Comparison of ENCODE assay signal across 8 cellular contexts in genomic region chr9:70113403-70114022, GRCh38.
DNase-seq lines count a peak whose midpoint lies in the region; ATAC-seq and TF ChIP-seq lines count a peak whose summit lies in the region.

No MANE protein-coding gene starts in this region.

- peak; percentile 67 for ATAC-seq in WTC11

- CTCF ChIA-PET in WTC11 (lab: Charles Lee), result interaction anchor here (0.5 to 8.3 kb wide), 45 partner anchors 9 to 489 kb away, joined by 3 to 220 read pairs (median 6); partner anchors contain the start of genes APBA1 and MAMDC2

- peaks cover 5% of the 10 kb centered on the region for H3K36me3 Mint-ChIP-seq in WTC11

- POLR2A ChIA-PET in WTC11 (lab: Charles Lee), result no interaction called here

- no peaks in the 10 kb centered on the region for H3K27me3 Mint-ChIP-seq in WTC11 (ENCODE audit: low read depth)

- DNase-seq in SIG-M5 treated with dmso at 0.1 percent for 504 hours (lab: John Stamatoyannopoulos, UW; ENCODE audit: unreplicated experiment) (peak; percentile 45), SIG-M5 (lab: John Stamatoyannopoulos, UW) (no peak), H4 (ENCODE audit: low spot score) (peak; percentile 64), NCI-H1105 treated with DMSO at 0.1 percent for 48 hours (lab: John Stamatoyannopoulos, UW) (peak; percentile 51), WTC11 (ENCODE audit: low spot score) (peak; percentile 54), globus pallidus (ENCODE audit: low spot score) (peak; percentile 47), posterior cingulate gyrus (peak in 9 of 10 donors; percentile 14 to 93 (median 44))
- no peak for DNase-seq in central memory CD4-positive, alpha-beta T cell

- TF ChIP-seq CTCF in WTC11 (IDR thresholded peaks at IDR 0.05), result peak; percentile 59

- H3K4me1 Mint-ChIP-seq in WTC11, result peaks cover 51% of the 10 kb centered on the region

- H3K27ac Mint-ChIP-seq in WTC11, result peak overlapping the region; percentile 52; the same call in 1 of the 2 replicates

- H3K4me3 Mint-ChIP-seq in WTC11, result no peak overlapping the region

- peaks cover 5% of the 10 kb centered on the region for H3K9me3 Mint-ChIP-seq in WTC11

- intact Hi-C loops in posterior cingulate gyrus (cut with DNase I), result no loop called here

TF ChIP-seq in WTC11, 78 proteins besides CTCF, POLR2A, EP300 and RAD21:
- TF ChIP-seq, protein P1, sequence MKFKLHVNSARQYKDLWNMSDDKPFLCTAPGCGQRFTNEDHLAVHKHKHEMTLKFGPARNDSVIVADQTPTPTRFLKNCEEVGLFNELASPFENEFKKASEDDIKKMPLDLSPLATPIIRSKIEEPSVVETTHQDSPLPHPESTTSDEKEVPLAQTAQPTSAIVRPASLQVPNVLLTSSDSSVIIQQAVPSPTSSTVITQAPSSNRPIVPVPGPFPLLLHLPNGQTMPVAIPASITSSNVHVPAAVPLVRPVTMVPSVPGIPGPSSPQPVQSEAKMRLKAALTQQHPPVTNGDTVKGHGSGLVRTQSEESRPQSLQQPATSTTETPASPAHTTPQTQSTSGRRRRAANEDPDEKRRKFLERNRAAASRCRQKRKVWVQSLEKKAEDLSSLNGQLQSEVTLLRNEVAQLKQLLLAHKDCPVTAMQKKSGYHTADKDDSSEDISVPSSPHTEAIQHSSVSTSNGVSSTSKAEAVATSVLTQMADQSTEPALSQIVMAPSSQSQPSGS (CRISPR knock-in tag; IDR thresholded peaks at IDR 0.05; ENCODE audit: borderline replicate concordance, low read depth), result no peak
- TF ChIP-seq MXD4 (CRISPR knock-in tag; IDR thresholded peaks at IDR 0.05; ENCODE audit: borderline replicate concordance), result no peak
- TF ChIP-seq, protein P2, sequence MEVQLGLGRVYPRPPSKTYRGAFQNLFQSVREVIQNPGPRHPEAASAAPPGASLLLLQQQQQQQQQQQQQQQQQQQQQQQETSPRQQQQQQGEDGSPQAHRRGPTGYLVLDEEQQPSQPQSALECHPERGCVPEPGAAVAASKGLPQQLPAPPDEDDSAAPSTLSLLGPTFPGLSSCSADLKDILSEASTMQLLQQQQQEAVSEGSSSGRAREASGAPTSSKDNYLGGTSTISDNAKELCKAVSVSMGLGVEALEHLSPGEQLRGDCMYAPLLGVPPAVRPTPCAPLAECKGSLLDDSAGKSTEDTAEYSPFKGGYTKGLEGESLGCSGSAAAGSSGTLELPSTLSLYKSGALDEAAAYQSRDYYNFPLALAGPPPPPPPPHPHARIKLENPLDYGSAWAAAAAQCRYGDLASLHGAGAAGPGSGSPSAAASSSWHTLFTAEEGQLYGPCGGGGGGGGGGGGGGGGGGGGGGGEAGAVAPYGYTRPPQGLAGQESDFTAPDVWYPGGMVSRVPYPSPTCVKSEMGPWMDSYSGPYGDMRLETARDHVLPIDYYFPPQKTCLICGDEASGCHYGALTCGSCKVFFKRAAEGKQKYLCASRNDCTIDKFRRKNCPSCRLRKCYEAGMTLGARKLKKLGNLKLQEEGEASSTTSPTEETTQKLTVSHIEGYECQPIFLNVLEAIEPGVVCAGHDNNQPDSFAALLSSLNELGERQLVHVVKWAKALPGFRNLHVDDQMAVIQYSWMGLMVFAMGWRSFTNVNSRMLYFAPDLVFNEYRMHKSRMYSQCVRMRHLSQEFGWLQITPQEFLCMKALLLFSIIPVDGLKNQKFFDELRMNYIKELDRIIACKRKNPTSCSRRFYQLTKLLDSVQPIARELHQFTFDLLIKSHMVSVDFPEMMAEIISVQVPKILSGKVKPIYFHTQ (CRISPR knock-in tag; IDR thresholded peaks at IDR 0.05), result no peak
- TF ChIP-seq, protein P3, sequence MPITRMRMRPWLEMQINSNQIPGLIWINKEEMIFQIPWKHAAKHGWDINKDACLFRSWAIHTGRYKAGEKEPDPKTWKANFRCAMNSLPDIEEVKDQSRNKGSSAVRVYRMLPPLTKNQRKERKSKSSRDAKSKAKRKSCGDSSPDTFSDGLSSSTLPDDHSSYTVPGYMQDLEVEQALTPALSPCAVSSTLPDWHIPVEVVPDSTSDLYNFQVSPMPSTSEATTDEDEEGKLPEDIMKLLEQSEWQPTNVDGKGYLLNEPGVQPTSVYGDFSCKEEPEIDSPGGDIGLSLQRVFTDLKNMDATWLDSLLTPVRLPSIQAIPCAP (CRISPR knock-in tag; IDR thresholded peaks at IDR 0.05), result no peak
- TF ChIP-seq ZSCAN18 (CRISPR knock-in tag; IDR thresholded peaks at IDR 0.05), result no peak
- TF ChIP-seq ZNF671 (CRISPR knock-in tag; IDR thresholded peaks at IDR 0.05), result no peak
- TF ChIP-seq MLX (CRISPR knock-in tag; IDR thresholded peaks at IDR 0.05), result no peak
- no peak for TF ChIP-seq KAT7 (CRISPR knock-in tag; IDR thresholded peaks at IDR 0.05; ENCODE audit: borderline replicate concordance)
- no peak for TF ChIP-seq FOXK1 (CRISPR knock-in tag; IDR thresholded peaks at IDR 0.05)
- no peak for TF ChIP-seq PRDM15 (CRISPR knock-in tag; IDR thresholded peaks at IDR 0.05)
- TF ChIP-seq ESRRA (CRISPR knock-in tag; IDR thresholded peaks at IDR 0.05; ENCODE audit: borderline replicate concordance), result no peak
- TF ChIP-seq ZNF138 (CRISPR knock-in tag; conservative IDR thresholded peaks at IDR 0.05), result no peak
- TF ChIP-seq, protein P4, sequence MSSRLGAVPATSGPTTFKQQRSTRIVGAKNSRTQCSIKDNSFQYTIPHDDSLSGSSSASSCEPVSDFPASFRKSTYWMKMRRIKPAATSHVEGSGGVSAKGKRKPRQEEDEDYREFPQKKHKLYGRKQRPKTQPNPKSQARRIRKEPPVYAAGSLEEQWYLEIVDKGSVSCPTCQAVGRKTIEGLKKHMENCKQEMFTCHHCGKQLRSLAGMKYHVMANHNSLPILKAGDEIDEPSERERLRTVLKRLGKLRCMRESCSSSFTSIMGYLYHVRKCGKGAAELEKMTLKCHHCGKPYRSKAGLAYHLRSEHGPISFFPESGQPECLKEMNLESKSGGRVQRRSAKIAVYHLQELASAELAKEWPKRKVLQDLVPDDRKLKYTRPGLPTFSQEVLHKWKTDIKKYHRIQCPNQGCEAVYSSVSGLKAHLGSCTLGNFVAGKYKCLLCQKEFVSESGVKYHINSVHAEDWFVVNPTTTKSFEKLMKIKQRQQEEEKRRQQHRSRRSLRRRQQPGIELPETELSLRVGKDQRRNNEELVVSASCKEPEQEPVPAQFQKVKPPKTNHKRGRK (CRISPR knock-in tag; IDR thresholded peaks at IDR 0.05; ENCODE audit: borderline replicate concordance), result no peak
- no peak for TF ChIP-seq CREB1 (CRISPR knock-in tag; IDR thresholded peaks at IDR 0.05)
TF ChIP-seq in WTC11: peak in this region for 0.

Comparison
In these comparisons a context has a peak if more than half of its experiments do, and no peak if none do; other contexts are left out.
1. DNase-seq: peak in SIG-M5 treated with dmso at 0.1 percent for 504 hours (single experiment), H4 (single experiment), NCI-H1105 treated with DMSO at 0.1 percent for 48 hours (single experiment), WTC11 (single experiment), globus pallidus (single experiment) and posterior cingulate gyrus (9 of 10); none in SIG-M5 (single experiment) and central memory CD4-positive, alpha-beta T cell (single experiment).